ENCODE assay signal across 37 cellular contexts in the genomic region with DNA sequence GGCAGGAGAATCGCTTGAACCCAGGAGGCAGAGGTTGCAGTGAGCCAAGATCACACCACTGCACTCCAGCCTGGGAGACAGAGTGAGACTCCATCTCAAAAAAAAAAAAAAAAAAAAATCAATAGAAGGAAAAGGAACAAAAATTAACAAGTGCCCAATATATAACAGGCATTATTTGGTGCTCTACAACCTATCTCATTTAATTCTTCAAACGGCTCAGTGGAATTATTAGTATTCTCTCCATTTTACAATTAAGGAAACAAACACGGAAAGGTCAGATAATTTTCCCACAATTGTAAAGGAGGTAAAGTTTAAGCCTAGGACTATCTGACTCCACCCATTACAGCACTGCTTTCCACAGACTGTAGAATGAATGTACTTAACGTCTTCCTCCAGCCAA. TPM values are rescaled to one million over a fixed set of nuclear protein-coding genes. Genes with fewer than 3 reads are reported as not detected.
"Had no signal": no experiment of that assay in that cellular context is flagged by ENCODE, and none has a peak within 500 bp of the region (broad histone marks: within the 10 kb centered on the region; RNA-seq: fewer than 3 reads in every experiment).

No MANE protein-coding gene starts in this region.

- H3K9me3 ChIP-seq: adrenal gland, body of pancreas, breast epithelium had no signal

- H3K27me3 ChIP-seq: adrenal gland, body of pancreas, brain microvascular endothelial cell, breast epithelium had no signal

- H3K4me3 Mint-ChIP-seq: activated B cell treated with CpG ODN at 0.5 μM for 24 hours; activated CD4-positive, alpha-beta memory T cell treated with anti-CD3 and anti-CD28 coated beads for 36 hours; activated CD4-positive, alpha-beta T cell treated with anti-CD3 and anti-CD28 coated beads, Interleukin-2, amount 10 ng/mL, durations not matched to agents 24 days and 14 days; activated CD8-positive, alpha-beta T cell treated with anti-CD3 and anti-CD28 coated beads for 36 hours; activated naive CD4-positive, alpha-beta T cell treated with anti-CD3 and anti-CD28 coated beads for 36 hours; activated naive CD8-positive, alpha-beta T cell treated with anti-CD3 and anti-CD28 coated beads for 36 hours; activated T-cell treated with anti-CD3 and anti-CD28 coated beads, Interleukin-2, amount 50 U/mL, for 4 hours; activated T-cell treated with anti-CD3 and anti-CD28 coated beads, Interleukin-2, amount 50 U/mL, for 72 hours; activated T-helper 1 cell treated with anti-CD3 and anti-CD28 coated beads, Interleukin-12 subunit alpha, Interleukin-12 subunit beta, Interleukin-2, Interleukin-4 antibody, amounts not matched to agents 30 ng/mL and 10 ng/mL and 1 ng/mL, durations not matched to agents 14 hours and 24 hours and 36 hours; activated T-helper 17 cell treated with anti-CD3 and anti-CD28 coated beads, Interleukin-2, amount 50 U/mL, for 72 hours; T-helper 2 cell treated with Interferon-gamma antibody and Interleukin-4, amounts not matched to agents 5 μg/mL and 100 μg/mL, for 36 hours had no signal

- H3K36me3 ChIP-seq: breast epithelium had no signal

- H3K27ac ChIP-seq: adrenal gland, body of pancreas, brain microvascular endothelial cell, breast epithelium, VCaP had no signal

- H3K27ac Mint-ChIP-seq: activated B cell treated with CpG ODN at 0.5 μM for 24 hours; activated CD4-positive, alpha-beta memory T cell treated with anti-CD3 and anti-CD28 coated beads for 36 hours; activated CD4-positive, alpha-beta T cell treated with anti-CD3 and anti-CD28 coated beads, Interleukin-2, amount 10 ng/mL, durations not matched to agents 24 days and 14 days; activated CD8-positive, alpha-beta T cell treated with anti-CD3 and anti-CD28 coated beads for 36 hours; activated naive CD4-positive, alpha-beta T cell treated with anti-CD3 and anti-CD28 coated beads for 36 hours; activated naive CD8-positive, alpha-beta T cell treated with anti-CD3 and anti-CD28 coated beads for 36 hours; activated T-cell treated with anti-CD3 and anti-CD28 coated beads, Interleukin-2, amount 50 U/mL, for 72 hours; activated T-helper 1 cell treated with anti-CD3 and anti-CD28 coated beads, Interleukin-12 subunit alpha, Interleukin-12 subunit beta, Interleukin-2, Interleukin-4 antibody, amounts not matched to agents 30 ng/mL and 10 ng/mL and 1 ng/mL, durations not matched to agents 14 hours and 24 hours and 36 hours; activated T-helper 17 cell treated with anti-CD3 and anti-CD28 coated beads, Interleukin-2, amount 50 U/mL, for 72 hours; T-helper 2 cell treated with Interferon-gamma antibody and Interleukin-4, amounts not matched to agents 5 μg/mL and 100 μg/mL, for 36 hours had no signal

- H3K4me1 ChIP-seq: adrenal gland, body of pancreas, breast epithelium had no signal

- H3K4me1 Mint-ChIP-seq: activated B cell treated with CpG ODN at 0.5 μM for 24 hours; activated T-helper 17 cell treated with anti-CD3 and anti-CD28 coated beads, Interleukin-2, amount 50 U/mL, for 72 hours had no signal

- FAIRE-seq: astrocyte, TTC549 had no signal

- DNase-seq: activated B cell treated with CpG ODN at 0.5 μM for 24 hours; activated CD4-positive, alpha-beta memory T cell treated with anti-CD3 and anti-CD28 coated beads for 36 hours; activated CD4-positive, alpha-beta T cell treated with anti-CD3 and anti-CD28 coated beads for 4 hours; activated CD4-positive, alpha-beta T cell treated with anti-CD3 and anti-CD28 coated beads, Interleukin-2, amount 10 ng/mL, durations not matched to agents 24 days and 14 days; activated CD4-positive, alpha-beta T cell treated with anti-CD3 and anti-CD28 coated beads, Interleukin-2, amount 50 U/mL, for 1 hour; activated CD4-positive, alpha-beta T cell treated with anti-CD3 and anti-CD28 coated beads, Interleukin-2, amount 50 U/mL, for 4 hours; activated CD4-positive, CD25-positive, alpha-beta regulatory T cell treated with anti-CD3 and anti-CD28 coated beads, Interleukin-2, amount 50 U/mL, for 72 hours; activated CD8-positive, alpha-beta memory T cell treated with anti-CD3 and anti-CD28 coated beads, Interleukin-2, amount 50 U/mL, for 4 hours; activated CD8-positive, alpha-beta T cell treated with anti-CD3 and anti-CD28 coated beads for 36 hours; activated effector memory CD4-positive, alpha-beta T cell treated with anti-CD3 and anti-CD28 coated beads, Interleukin-2, amount 50 U/mL, for 16 hours; activated gamma-delta T cell treated with Interleukin-2 at 50 U/mL for 16 hours; activated naive CD4-positive, alpha-beta T cell; activated naive CD4-positive, alpha-beta T cell treated with anti-CD3 and anti-CD28 coated beads for 36 hours; activated naive CD4-positive, alpha-beta T cell treated with anti-CD3 and anti-CD28 coated beads, Interleukin-2, amount 50 U/mL, for 16 hours; activated naive CD8-positive, alpha-beta T cell treated with anti-CD3 and anti-CD28 coated beads for 36 hours; activated T-cell treated with anti-CD3 and anti-CD28 coated beads for 4 hours; activated T-cell treated with anti-CD3 and anti-CD28 coated beads, Interleukin-2, amount 50 U/mL, for 1 hour; activated T-cell treated with anti-CD3 and anti-CD28 coated beads, Interleukin-2, amount 50 U/mL, for 4 hours; activated T-cell treated with anti-CD3 and anti-CD28 coated beads, Interleukin-2, amount 50 U/mL, for 72 hours; adrenal gland; amniotic stem cell; aorta; body of pancreas; brain microvascular endothelial cell; central memory CD4-positive, alpha-beta T cell; T-helper 2 cell; T-helper 9 cell had no signal

- H3K27me3 Mint-ChIP-seq: activated B cell treated with CpG ODN at 0.5 μM for 24 hours; activated CD4-positive, alpha-beta memory T cell treated with anti-CD3 and anti-CD28 coated beads for 36 hours; activated CD4-positive, alpha-beta T cell treated with anti-CD3 and anti-CD28 coated beads, Interleukin-2, amount 10 ng/mL, durations not matched to agents 24 days and 14 days; activated CD8-positive, alpha-beta T cell treated with anti-CD3 and anti-CD28 coated beads for 36 hours; activated naive CD8-positive, alpha-beta T cell treated with anti-CD3 and anti-CD28 coated beads for 36 hours; activated T-helper 17 cell treated with anti-CD3 and anti-CD28 coated beads, Interleukin-2, amount 50 U/mL, for 72 hours had no signal

- ATAC-seq: activated CD8-positive, alpha-beta T cell treated with anti-CD3 and anti-CD28 coated beads for 36 hours; activated naive CD4-positive, alpha-beta T cell treated with anti-CD3 and anti-CD28 coated beads, Interleukin-2, amount 50 U/mL, for 72 hours; activated T-cell treated with anti-CD3 and anti-CD28 coated beads, Interleukin-2, amount 50 U/mL, for 4 hours; activated T-cell treated with anti-CD3 and anti-CD28 coated beads, Interleukin-2, amount 50 U/mL, for 72 hours; activated T-helper 17 cell treated with anti-CD3 and anti-CD28 coated beads, Interleukin-2, amount 50 U/mL, for 72 hours; body of pancreas had no signal

- H3K4me3 ChIP-seq: adrenal gland, body of pancreas, breast epithelium had no signal

RNA-seq across cellular contexts. Expression of gene PRDM13, which starts 57.9 kb away (rescaled TPM):
- total RNA-seq: activated B cell treated with CpG ODN at 0.5 μM for 24 hours; activated CD4-positive, alpha-beta memory T cell treated with anti-CD3 and anti-CD28 coated beads for 36 hours; activated CD4-positive, alpha-beta T cell treated with anti-CD3 and anti-CD28 coated beads, Interleukin-2, amount 10 ng/mL, durations not matched to agents 24 days and 14 days; activated CD8-positive, alpha-beta T cell treated with anti-CD3 and anti-CD28 coated beads for 36 hours; activated naive CD4-positive, alpha-beta T cell treated with anti-CD3 and anti-CD28 coated beads for 36 hours; activated naive CD4-positive, alpha-beta T cell treated with anti-CD3 and anti-CD28 coated beads, Interleukin-2, amount 50 U/mL, for 72 hours; activated T-cell treated with anti-CD3 and anti-CD28 coated beads, Interleukin-2, amount 50 U/mL, for 72 hours; activated T-helper 1 cell treated with anti-CD3 and anti-CD28 coated beads, Interleukin-12 subunit alpha, Interleukin-12 subunit beta, Interleukin-2, Interleukin-4 antibody, amounts not matched to agents 30 ng/mL and 10 ng/mL and 1 ng/mL, durations not matched to agents 14 hours and 24 hours and 36 hours; activated T-helper 17 cell treated with anti-CD3 and anti-CD28 coated beads, Interleukin-2, amount 50 U/mL, for 72 hours; adrenal gland; aorta; astrocyte; body of pancreas; breast epithelium; cardiac septum; T-helper 1 cell treated with Interleukin-12 subunit alpha and Interleukin-12 subunit beta and Interleukin-4 antibody, amounts not matched to agents 30 ng/mL and 1 ng/mL, for 36 hours had no signal
- polyA plus RNA-seq: adrenal gland, aorta had no signal
